Comparison of ENCODE assay signal across 18 cellular contexts in the genomic region with DNA sequence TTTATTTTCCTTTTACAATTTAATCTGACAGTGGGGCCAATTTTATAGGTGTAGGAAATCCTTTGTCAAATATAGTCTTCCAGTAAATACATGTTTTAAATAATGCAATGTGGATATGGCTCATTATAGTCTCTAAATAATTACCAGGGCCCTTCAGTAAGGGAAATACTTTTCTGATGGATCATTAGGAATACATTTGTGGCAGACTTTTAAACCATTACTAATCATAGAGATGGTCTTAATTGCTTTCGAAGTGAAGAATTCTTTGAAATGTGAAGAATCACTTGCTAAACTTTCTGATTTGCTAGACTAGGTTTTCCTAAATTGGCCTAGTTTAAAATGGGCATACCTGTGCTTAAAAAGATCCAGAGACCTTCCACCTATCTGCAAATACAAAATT.
DNase-seq lines count a peak whose midpoint lies in the region; ATAC-seq and TF ChIP-seq lines count a peak whose summit lies in the region.
"Had no signal": no experiment of that assay in that cellular context is flagged by ENCODE, and none has a peak within 500 bp of the region (broad histone marks: within the 10 kb centered on the region; RNA-seq: fewer than 3 reads in every experiment).

No MANE protein-coding gene starts in this region.

- H3K36me3 ChIP-seq in RWPE2 (ENCODE audit: low read depth), result no peaks in the 10 kb centered on the region
- H3K36me3 ChIP-seq: upper lobe of left lung had no signal

- no peaks in the 10 kb centered on the region for H3K36me3 Mint-ChIP-seq in activated T-cell treated with anti-CD3 and anti-CD28 coated beads, Interleukin-2, amount 50 U/mL, for 72 hours (ENCODE audit: insufficient read depth in 2 of 2)
- no peaks in the 10 kb centered on the region for H3K36me3 Mint-ChIP-seq in stimulated activated effector memory CD8-positive, alpha-beta T cell treated with anti-CD3 and anti-CD28 coated beads, Interleukin-12 subunit alpha, Interleukin-12 subunit beta, amount 100 ng/mL, for 72 hours
- H3K36me3 Mint-ChIP-seq: CD4-positive, CD25-positive, alpha-beta regulatory T cell; naive thymus-derived CD4-positive, alpha-beta T cell had no signal

- H3K9me3 ChIP-seq in RWPE2 (ENCODE audit: severe bottlenecking), result no peaks in the 10 kb centered on the region
- H3K9me3 ChIP-seq: upper lobe of left lung had no signal

- intact Hi-C loops in sciatic nerve (cut with DNase I), result no loop called here

- peak overlapping the region; percentile 98 for H3K27ac ChIP-seq in RWPE2 (ENCODE audit: poor library complexity, severe bottlenecking)
- peak overlapping the region; percentile 96 for H3K27ac ChIP-seq in epithelial cell of prostate
- H3K27ac ChIP-seq: upper lobe of left lung had no signal

- H3K4me1 Mint-ChIP-seq in activated T-cell treated with anti-CD3 and anti-CD28 coated beads, Interleukin-2, amount 50 U/mL, for 72 hours (ENCODE audit: low read depth), result peaks cover 56% of the 10 kb centered on the region
- H3K4me1 Mint-ChIP-seq in stimulated activated effector memory CD8-positive, alpha-beta T cell treated with anti-CD3 and anti-CD28 coated beads, Interleukin-12 subunit alpha, Interleukin-12 subunit beta, amount 100 ng/mL, for 72 hours, result peaks cover 36% of the 10 kb centered on the region

- peak overlapping the region in 1 of 2 donors; percentile 52 for H3K4me3 Mint-ChIP-seq in activated T-cell treated with anti-CD3 and anti-CD28 coated beads, Interleukin-2, amount 50 U/mL, for 72 hours
- H3K4me3 Mint-ChIP-seq in stimulated activated effector memory CD8-positive, alpha-beta T cell treated with anti-CD3 and anti-CD28 coated beads, Interleukin-12 subunit alpha, Interleukin-12 subunit beta, amount 100 ng/mL, for 72 hours, result no peak overlapping the region
- H3K4me3 Mint-ChIP-seq: CD4-positive, CD25-positive, alpha-beta regulatory T cell had no signal

- H3K9me3 Mint-ChIP-seq in activated T-cell treated with anti-CD3 and anti-CD28 coated beads, Interleukin-2, amount 50 U/mL, for 72 hours, result no peaks in the 10 kb centered on the region
- no peaks in the 10 kb centered on the region for H3K9me3 Mint-ChIP-seq in stimulated activated effector memory CD8-positive, alpha-beta T cell treated with anti-CD3 and anti-CD28 coated beads, Interleukin-12 subunit alpha, Interleukin-12 subunit beta, amount 100 ng/mL, for 72 hours
- H3K9me3 Mint-ChIP-seq: CD4-positive, CD25-positive, alpha-beta regulatory T cell; naive thymus-derived CD4-positive, alpha-beta T cell had no signal

- no peaks in the 10 kb centered on the region for H3K27me3 Mint-ChIP-seq in activated T-cell treated with anti-CD3 and anti-CD28 coated beads, Interleukin-2, amount 50 U/mL, for 72 hours (ENCODE audit: low read depth)
- H3K27me3 Mint-ChIP-seq: CD4-positive, CD25-positive, alpha-beta regulatory T cell; naive thymus-derived CD4-positive, alpha-beta T cell; progenitor cell of endocrine pancreas had no signal

- no peak for ATAC-seq in activated T-cell treated with anti-CD3 and anti-CD28 coated beads, Interleukin-2, amount 50 U/mL, for 72 hours (replicated peaks in 1 of 2)
- peak; percentile 28; the same call in 2 of the 3 replicates for ATAC-seq in RWPE2 (ENCODE audit: low read depth)
- no peak for ATAC-seq in stimulated activated effector memory CD8-positive, alpha-beta T cell treated with anti-CD3 and anti-CD28 coated beads, Interleukin-12 subunit alpha, Interleukin-12 subunit beta, amount 100 ng/mL, for 72 hours
- ATAC-seq in sciatic nerve, result no peak
- ATAC-seq: naive thymus-derived CD4-positive, alpha-beta T cell had no signal

- no peak for DNase-seq in activated T-cell treated with anti-CD3 and anti-CD28 coated beads, Interleukin-2, amount 50 U/mL, for 72 hours
- DNase-seq in activated T-cell treated with anti-CD3 and anti-CD28 coated beads, Interleukin-2, amount 50 U/mL, for 48 hours, result no peak
- DNase-seq in RWPE2 (ENCODE audit: low spot score), result no peak
- no peak for DNase-seq in epithelial cell of prostate (ENCODE audit: low read depth, low spot score)
- no peak for DNase-seq in stimulated activated effector memory CD8-positive, alpha-beta T cell treated with anti-CD3 and anti-CD28 coated beads, Interleukin-12 subunit alpha, Interleukin-12 subunit beta, amount 100 ng/mL, for 72 hours (ENCODE audit: low spot score in 2 of 2)
- DNase-seq in sciatic nerve (ENCODE audit: low spot score), result no peak
- no peak for DNase-seq in stimulated activated CD4-positive, alpha-beta T cell treated with anti-CD3 and anti-CD28 coated beads, Interleukin-15, amount 100 ng/mL, for 24 hours
- no peak for DNase-seq in MV-4-11 (lab: John Stamatoyannopoulos, UW)
- DNase-seq: activated CD4-positive, CD25-positive, alpha-beta regulatory T cell treated with anti-CD3 and anti-CD28 coated beads, Interleukin-2, amount 50 U/mL, for 72 hours; activated CD8-positive, alpha-beta memory T cell treated with anti-CD3 and anti-CD28 coated beads, Interleukin-2, amount 50 U/mL, for 4 hours; activated naive CD4-positive, alpha-beta T cell treated with Interleukin-2 at 50 U/mL for 16 hours; CD4-positive, CD25-positive, alpha-beta regulatory T cell; NCI-H187; SHP77; stimulated activated naive CD4-positive, alpha-beta T cell; upper lobe of left lung had no signal

- no peak overlapping the region for H3K4me3 ChIP-seq in RWPE2 (ENCODE audit: severe bottlenecking)
- H3K4me3 ChIP-seq: upper lobe of left lung had no signal

- H3K4me1 ChIP-seq in RWPE2 (ENCODE audit: insufficient read depth, poor library complexity, severe bottlenecking), result peaks cover 47% of the 10 kb centered on the region

- no peaks in the 10 kb centered on the region for H3K27me3 ChIP-seq in RWPE2 (ENCODE audit: insufficient read depth, poor library complexity, severe bottlenecking)
- H3K27me3 ChIP-seq: upper lobe of left lung had no signal

- H3K27ac Mint-ChIP-seq in activated T-cell treated with anti-CD3 and anti-CD28 coated beads, Interleukin-2, amount 50 U/mL, for 72 hours, result peak overlapping the region; percentile 7
- peak overlapping the region; percentile 66 for H3K27ac Mint-ChIP-seq in stimulated activated effector memory CD8-positive, alpha-beta T cell treated with anti-CD3 and anti-CD28 coated beads, Interleukin-12 subunit alpha, Interleukin-12 subunit beta, amount 100 ng/mL, for 72 hours
- H3K27ac Mint-ChIP-seq: CD4-positive, CD25-positive, alpha-beta regulatory T cell; progenitor cell of endocrine pancreas had no signal

- no peak for TF ChIP-seq CTCF in RWPE2 (IDR thresholded peaks at IDR 0.05; ENCODE audit: poor library complexity, severe bottlenecking)
